ENCODE assay signal across 8 cellular contexts in the genomic region with DNA sequence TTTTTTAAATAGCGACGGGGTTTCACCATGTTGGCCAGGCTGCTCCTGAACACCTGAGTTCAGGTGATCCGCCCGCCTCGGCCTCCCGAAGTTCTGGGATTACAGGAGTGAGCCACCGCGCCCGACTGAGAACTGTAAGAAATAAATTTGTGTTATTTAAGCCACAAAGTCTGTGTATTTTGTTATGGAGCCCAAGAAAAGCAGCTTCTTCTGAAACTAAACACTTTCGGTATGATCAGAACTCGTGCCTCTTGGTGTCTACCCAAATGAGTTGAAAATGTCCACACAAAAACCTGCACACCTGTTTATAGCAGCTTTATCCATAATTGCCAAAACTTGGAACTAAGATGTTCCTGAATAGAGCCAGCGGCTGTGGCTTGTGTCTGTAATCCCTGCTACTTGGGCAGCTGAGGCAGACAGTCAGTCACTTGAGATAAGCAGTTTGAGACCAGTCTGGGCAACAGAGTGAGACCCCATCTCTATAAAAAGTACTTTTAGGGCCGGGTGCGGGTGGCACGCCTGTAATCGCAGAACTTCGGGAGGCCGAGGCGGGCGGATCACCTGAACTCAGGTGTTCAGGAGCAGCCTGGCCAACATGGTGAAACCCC. TPM values are rescaled to one million over a fixed set of nuclear protein-coding genes. Genes with fewer than 3 reads are reported as not detected.
A peak's percentile ranks its signal among the peaks of the same experiment; 100 is the strongest.
DNase-seq lines count a peak whose midpoint lies in the region; ATAC-seq lines count a peak whose summit lies in the region.
"Not testable (repeated sequence)": the region's sequence is repeated elsewhere in the genome, so short reads cannot be mapped to it uniquely, and the experiment has no call there.
"Had no signal": no experiment of that assay in that cellular context is flagged by ENCODE, and none has a peak within 500 bp of the region (broad histone marks: within the 10 kb centered on the region; RNA-seq: fewer than 3 reads in every experiment).

No MANE protein-coding gene starts in this region.

- H3K9me3 ChIP-seq in T-helper 17 cell (ENCODE audit: control insufficient read depth, low read length, poor library complexity, severe bottlenecking) = not testable (repeated sequence)

- DNase-seq in T-helper 17 cell; naive thymus-derived CD8-positive, alpha-beta T cell: not testable (repeated sequence)

- H3K27ac Mint-ChIP-seq in T-helper 17 cell = peak overlapping the region; percentile 97
- peak overlapping the region in 1 of 10 donors; percentile 89 for H3K27ac Mint-ChIP-seq in naive thymus-derived CD8-positive, alpha-beta T cell

- ATAC-seq in GM18868 (IDR thresholded peaks at IDR 0.05; ENCODE audit: unreplicated experiment) (peak; percentile 53), GM21381 (IDR thresholded peaks at IDR 0.05; ENCODE audit: unreplicated experiment) (peak; percentile 45), HG02678 (IDR thresholded peaks at IDR 0.05; ENCODE audit: unreplicated experiment) (peak; percentile 47), HG03342 (IDR thresholded peaks at IDR 0.05; ENCODE audit: unreplicated experiment) (peak; percentile 78), T-helper 17 cell (peak; percentile 73), esophagus mucosa (peak; percentile 88)
- ATAC-seq in naive thymus-derived CD8-positive, alpha-beta T cell = peak; percentile 57 to 74

- H3K4me1 Mint-ChIP-seq in T-helper 17 cell; naive thymus-derived CD8-positive, alpha-beta T cell: not testable (repeated sequence)

- H3K4me3 Mint-ChIP-seq in T-helper 17 cell = not testable (repeated sequence)
- H3K4me3 Mint-ChIP-seq in naive thymus-derived CD8-positive, alpha-beta T cell = peak overlapping the region in 2 of 10 donors; percentile 56 to 71

- not testable (repeated sequence) for H3K36me3 Mint-ChIP-seq in T-helper 17 cell (ENCODE audit: low read depth); naive thymus-derived CD8-positive, alpha-beta T cell

- H3K9me3 Mint-ChIP-seq in naive thymus-derived CD8-positive, alpha-beta T cell = not testable (repeated sequence)

- not testable (repeated sequence) for H3K27me3 Mint-ChIP-seq in T-helper 17 cell; naive thymus-derived CD8-positive, alpha-beta T cell

- POLR2A ChIA-PET in naive thymus-derived CD8-positive, alpha-beta T cell (lab: Charles Lee) = not testable (repeated sequence)

RNA-seq across cellular contexts. Expression of a gene that starts 16.1 kb away (rescaled TPM):
- 10 to 100 TPM; 23.8 to 26.7 TPM for total RNA-seq in T-helper 17 cell
- 1.00 TPM for total RNA-seq in esophagus mucosa
- total RNA-seq in naive thymus-derived CD8-positive, alpha-beta T cell = 10 to 100 TPM; 65.6 to 69.9 TPM
- polyA plus RNA-seq in naive thymus-derived CD8-positive, alpha-beta T cell = 10 to 100 TPM; 32.7 to 99.6 (median 73.1) TPM
- total RNA-seq: MCF 10A had no signal

RNA-seq across cellular contexts. Expression of a gene that starts 58.3 kb away (rescaled TPM):
- total RNA-seq in T-helper 17 cell (1 to 10 TPM; 7.8 to 7.9 TPM), esophagus mucosa (47.0 TPM)
- total RNA-seq in naive thymus-derived CD8-positive, alpha-beta T cell = 1 to 10 TPM; 7.2 to 8.9 TPM
- 1 to 10 TPM; 1.5 to 3.5 (median 1.9) TPM for polyA plus RNA-seq in naive thymus-derived CD8-positive, alpha-beta T cell

Comparison
In these comparisons a context has a peak if more than half of its experiments do, and no peak if none do; other contexts are left out.
1. RNA of a gene that starts 16.1 kb away (total RNA-seq): 65.6 to 69.9 TPM in naive thymus-derived CD8-positive, alpha-beta T cell and 23.8 to 26.7 TPM in T-helper 17 cell; 1.00 TPM in esophagus mucosa (single experiment); every median in the first group is over 10 times any median in the second.
2. Peak in every context shown above with its lines, with median percentiles within 50 percentile points of each other: ATAC-seq.